ENCODE assay signal across 30 cellular contexts in genomic region chr12:23464241-23464812, GRCh38.
"Had no signal": no experiment of that assay in that cellular context is flagged by ENCODE, and none has a peak within 500 bp of the region (broad histone marks: within the 10 kb centered on the region; RNA-seq: fewer than 3 reads in every experiment).

No MANE protein-coding gene starts in this region.

- H3K36me3 ChIP-seq: adrenal gland, esophagus squamous epithelium, gastroesophageal sphincter, heart right ventricle had no signal

- H3K4me3 ChIP-seq: adrenal gland, body of pancreas, esophagus squamous epithelium, gastroesophageal sphincter, heart right ventricle had no signal

- H3K27me3 ChIP-seq: adrenal gland, body of pancreas, esophagus squamous epithelium, gastroesophageal sphincter, heart right ventricle had no signal

- DNase-seq: activated CD4-positive, alpha-beta memory T cell treated with anti-CD3 and anti-CD28 coated beads for 36 hours; activated CD4-positive, alpha-beta T cell treated with anti-CD3 and anti-CD28 coated beads for 36 hours; activated CD4-positive, alpha-beta T cell treated with anti-CD3 and anti-CD28 coated beads, Interleukin-2, amount 10 ng/mL, durations not matched to agents 24 days and 14 days; activated CD4-positive, CD25-positive, alpha-beta regulatory T cell; activated CD4-positive, CD25-positive, alpha-beta regulatory T cell treated with anti-CD3 and anti-CD28 coated beads, Interleukin-2, amount 50 U/mL, for 72 hours; activated CD8-positive, alpha-beta memory T cell treated with anti-CD3 and anti-CD28 coated beads, Interleukin-2, amount 10 ng/mL, durations not matched to agents 7 days and 5 days; activated CD8-positive, alpha-beta memory T cell treated with anti-CD3 and anti-CD28 coated beads, Interleukin-2, amount 50 U/mL, for 4 hours; activated CD8-positive, alpha-beta T cell treated with anti-CD3 and anti-CD28 coated beads, Interleukin-2, amount 10 ng/mL, durations not matched to agents 7 days and 5 days; activated effector memory CD4-positive, alpha-beta T cell treated with anti-CD3 and anti-CD28 coated beads, Interleukin-2, amount 50 U/mL, for 16 hours; activated naive CD4-positive, alpha-beta T cell treated with anti-CD3 and anti-CD28 coated beads for 36 hours; activated naive CD8-positive, alpha-beta T cell treated with anti-CD3 and anti-CD28 coated beads for 36 hours; activated naive CD8-positive, alpha-beta T cell treated with anti-CD3 and anti-CD28 coated beads, Interleukin-2, amount 50 U/mL, for 24 hours; activated T-cell treated with anti-CD3 and anti-CD28 coated beads, Interleukin-2, amount 50 U/mL, for 1 hour; activated T-cell treated with anti-CD3 and anti-CD28 coated beads, Interleukin-2, amount 50 U/mL, for 48 hours; adrenal gland; amygdala; aorta; body of pancreas; caudate nucleus; cortex of kidney; dermis blood vessel endothelial cell; effector CD4-positive, alpha-beta T cell; effector memory CD8-positive, alpha-beta T cell; esophagus squamous epithelium; foreskin melanocyte; heart right ventricle; T-helper 17 cell; T1000 had no signal

- H3K9me3 ChIP-seq: adrenal gland, body of pancreas had no signal

- H3K27ac ChIP-seq: adrenal gland, body of pancreas, epithelial cell of prostate, esophagus squamous epithelium, gastroesophageal sphincter, heart right ventricle had no signal

- H3K4me1 ChIP-seq: adrenal gland, body of pancreas, esophagus squamous epithelium, gastroesophageal sphincter, heart right ventricle had no signal

- ATAC-seq: activated CD4-positive, alpha-beta T cell treated with anti-CD3 and anti-CD28 coated beads for 36 hours; activated CD8-positive, alpha-beta memory T cell treated with anti-CD3 and anti-CD28 coated beads, Interleukin-2, amount 10 ng/mL, durations not matched to agents 7 days and 5 days; activated CD8-positive, alpha-beta T cell treated with anti-CD3 and anti-CD28 coated beads, Interleukin-2, amount 10 ng/mL, durations not matched to agents 7 days and 5 days; activated naive CD8-positive, alpha-beta T cell treated with anti-CD3 and anti-CD28 coated beads, Interleukin-2, amount 50 U/mL, for 24 hours; body of pancreas; effector memory CD8-positive, alpha-beta T cell; gastroesophageal sphincter; heart right ventricle; T-helper 17 cell had no signal
